Comparison of ENCODE assay signal across 25 cellular contexts in genomic region chr6:151178373-151178772, GRCh38.
DNase-seq lines count a peak whose midpoint lies in the region; ATAC-seq, FAIRE-seq and TF ChIP-seq lines count a peak whose summit lies in the region.
"Had no signal": no experiment of that assay in that cellular context is flagged by ENCODE, and none has a peak within 500 bp of the region (broad histone marks: within the 10 kb centered on the region; RNA-seq: fewer than 3 reads in every experiment).

No MANE protein-coding gene starts in this region.

- peaks cover 8% of the 10 kb centered on the region; the same call in 2 of the 3 replicates for H3K36me3 Mint-ChIP-seq in GM23338 (ENCODE audit: low read depth)
- H3K36me3 Mint-ChIP-seq: CD14-positive monocyte; CD8-positive, alpha-beta memory T cell had no signal

- H3K4me2 ChIP-seq in GM23338 (no peak overlapping the region), Karpas-422 (ENCODE audit: low read depth, low read length, poor library complexity, severe bottlenecking) (no peak overlapping the region), H1 (ENCODE audit: insufficient read depth in 1 of 2, low read depth in 2 of 2, low read length in 2 of 2) (no peak overlapping the region), HepG2 (ENCODE audit: low read depth, low read length) (no peak overlapping the region)
- H3K4me2 ChIP-seq: A549; BLaER1 treated with 17β-estradiol and CSF1 and Interleukin-3, amounts not matched to agents 10 nM and 100 nM had no signal

- no peak overlapping the region for H2BK120ac ChIP-seq in H1 (replicated peaks; ENCODE audit: low read depth, low read length)

- peaks cover 16% of the 10 kb centered on the region for H3K9me3 Mint-ChIP-seq in GM23338
- H3K9me3 Mint-ChIP-seq: CD4-positive, alpha-beta T cell had no signal

- H3K9me2 ChIP-seq in GM23338 (ENCODE audit: insufficient read depth), result no peaks in the 10 kb centered on the region
- H3K9me2 ChIP-seq in Karpas-422 (replicated peaks; ENCODE audit: insufficient read depth, low read length), result no peaks in the 10 kb centered on the region

- H2AFZ ChIP-seq in GM23338 (0 out of 2 replicates have a peak overlapping the region, but pooled peaks have one; percentile 18), Karpas-422 (ENCODE audit: low read length) (no peak overlapping the region), H1 (ENCODE audit: low read length) (peak overlapping the region; percentile 81; the same call in 1 of the 2 replicates), HepG2 (ENCODE audit: low read length) (no peak overlapping the region)
- H2AFZ ChIP-seq: GM23248 had no signal

- H3K23ac ChIP-seq in H1 (ENCODE audit: insufficient read length), result no peak overlapping the region

- peaks cover 3% of the 10 kb centered on the region for H3K27me3 Mint-ChIP-seq in GM23338 (ENCODE audit: insufficient read depth, low read depth, poor library complexity)

- H3K9ac ChIP-seq in Karpas-422 (ENCODE audit: low read length) (no peak overlapping the region), H1 (replicated peaks in 1 of 4; ENCODE audit: extremely low read depth in 1 of 4, low read depth in 3 of 4, low read length in 3 of 4) (no peak overlapping the region), HepG2 (ENCODE audit: insufficient read depth, low read depth, low read length) (no peak overlapping the region)
- H3K9ac ChIP-seq: BLaER1 treated with 17β-estradiol and CSF1 and Interleukin-3, amounts not matched to agents 10 nM and 100 nM; GM23248 had no signal

- WGBS in H1 (ENCODE audit: extremely low coverage in 1 of 2, insufficient coverage in 1 of 2, insufficient read length in 1 of 2, insufficient replicate concordance in 2 of 2, low coverage in 1 of 2, low lambda C conversion rate in 2 of 2, missing lambda C conversion rate in 1 of 2), 2 experiments, result 100% methylated on average over 3 of the region's 3 CpGs; no CpG with 5 or more reads in 1 of the 2 experiments
- 67% methylated on average over 3 of the region's 3 CpGs for WGBS in HepG2 (ENCODE audit: low lambda C conversion rate)

- no peak overlapping the region for H2BK12ac ChIP-seq in H1 (ENCODE audit: low read depth, low read length)

- TF ChIP-seq EP300 in H1 (IDR thresholded peaks at IDR 0.05; ENCODE audit: borderline replicate concordance in 1 of 2, low read depth in 2 of 2, low read length in 2 of 2) (no peak), HepG2 (IDR thresholded peaks at IDR 0.05; ENCODE audit: low read depth in 2 of 2, low read length in 2 of 2) (no peak), HepG2 (CRISPR knock-in tag; IDR thresholded peaks at IDR 0.05; ENCODE audit: borderline replicate concordance) (no peak)

- TF ChIP-seq POLR2A in H1 (IDR thresholded peaks at IDR 0.05; ENCODE audit: control extremely low read depth in 1 of 2, low read depth in 2 of 2, low read length in 2 of 2) (no peak), HepG2 (IDR thresholded peaks at IDR 0.05; ENCODE audit: insufficient read depth in 1 of 2, low read depth in 2 of 2, low read length in 2 of 2) (no peak)

- H3K27me3 ChIP-seq in GM23338 (ENCODE audit: insufficient read depth), result no peaks in the 10 kb centered on the region
- H3K27me3 ChIP-seq in Karpas-422 (ENCODE audit: low read length), result no peaks in the 10 kb centered on the region
- no peaks in the 10 kb centered on the region for H3K27me3 ChIP-seq in H1 (replicated peaks in 1 of 4; ENCODE audit: control insufficient read depth in 3 of 4, extremely low read depth in 1 of 4, insufficient read depth in 3 of 4, low read length in 3 of 4)
- peaks cover 0 to 3% of the 10 kb centered on the region in 2 experiments; a peak in 2 of 5 replicates for H3K27me3 ChIP-seq in HepG2 (ENCODE audit: control insufficient read depth in 1 of 2, insufficient read depth in 2 of 2, low read length in 2 of 2)
- H3K27me3 ChIP-seq: BE2C; BLaER1 treated with 17β-estradiol and CSF1 and Interleukin-3, amounts not matched to agents 10 nM and 100 nM had no signal

- H3K14ac ChIP-seq in H1 (ENCODE audit: insufficient read length), result no peak overlapping the region

- TF ChIP-seq RAD21 in H1 (IDR thresholded peaks at IDR 0.05 in 1 of 2, conservative IDR thresholded peaks at IDR 0.05 in 1 of 2; ENCODE audit: low read depth in 2 of 2, low read length in 2 of 2) (no peak), HepG2 (CRISPR knock-in tag; IDR thresholded peaks at IDR 0.05) (no peak)

- H3K79me1 ChIP-seq in H1 (ENCODE audit: low read depth, low read length), result no peaks in the 10 kb centered on the region

- ATAC-seq in GM23338 (no peak), HG03571 (IDR thresholded peaks at IDR 0.05; ENCODE audit: unreplicated experiment) (no peak), HepG2 (no peak)
- ATAC-seq: A549, GM12878 had no signal

- H3K4me1 ChIP-seq in GM23338 (ENCODE audit: insufficient read depth) (no peaks in the 10 kb centered on the region; the same call in 1 of the 2 replicates), Karpas-422 (ENCODE audit: low read length) (no peaks in the 10 kb centered on the region), H1 (replicated peaks in 1 of 4; ENCODE audit: control insufficient read depth in 3 of 4, insufficient read depth in 4 of 4, low read length in 3 of 4) (0 out of 7 replicates have a peak, but pooled peaks cover 0 to 5% (median 0%) of the 10 kb centered on the region in 4 experiments), HepG2 (ENCODE audit: insufficient read depth, low read length) (peaks cover 13% of the 10 kb centered on the region; the same call in 1 of the 2 replicates)
- H3K4me1 ChIP-seq: A549 had no signal

- CTCF ChIA-PET in H1 (lab: Charles Lee; ENCODE audit: partially characterized antibody) (interaction anchor here (0.9 kb wide), 1 partner anchor 26 kb away, joined by 3 read pairs; no protein-coding TSS in a partner anchor), HepG2 (lab: Yijun Ruan, JAX; ENCODE audit: low intra/inter-chr PET ratio, low total read pairs) (no interaction called here)

- no peak overlapping the region for H3K4ac ChIP-seq in H1 (replicated peaks; ENCODE audit: insufficient read length, low read depth, low read length)

- intact Hi-C loops in HepG2 (cut with micrococcal nuclease; ENCODE audit: unreplicated experiment), result no loop called here

- no peaks in the 10 kb centered on the region for H3F3A ChIP-seq in GM23338 (replicated peaks; ENCODE audit: low read depth)

- in situ Hi-C loops in HepG2 (cut with HindIII; ENCODE audit: extremely low pct_ligation_motif_present, low pct_unique_long_range_greater_than_20kb), result no loop called here

- H3K4me1 Mint-ChIP-seq in GM23338, result peaks cover 8% of the 10 kb centered on the region
- H3K4me1 Mint-ChIP-seq: CD14-positive monocyte; CD8-positive, alpha-beta memory T cell had no signal

- no peak overlapping the region for H2BK5ac ChIP-seq in H1 (ENCODE audit: low read depth, low read length)

- no peak overlapping the region for H3K56ac ChIP-seq in H1 (replicated peaks; ENCODE audit: insufficient read length, low read depth, low read length)

- FAIRE-seq in H1 (lab: Jason Lieb, UNC) (no peak), HepG2 (lab: Jason Lieb, UNC) (no peak)
- FAIRE-seq: A549, D721Med, GM12878, GM19239, H54 had no signal

- no TSS peak for BruUV-seq in HepG2 (replicated peaks; lab: Mats Ljungman, UMichigan)

- H4K20me1 ChIP-seq in GM23338 (replicated peaks; ENCODE audit: insufficient read depth) (no peaks in the 10 kb centered on the region), Karpas-422 (ENCODE audit: insufficient read depth, low read depth, low read length) (no peaks in the 10 kb centered on the region), H1 (replicated peaks in 1 of 2; ENCODE audit: control insufficient read depth in 1 of 2, insufficient read depth in 2 of 2, low read length in 2 of 2) (no peaks in the 10 kb centered on the region), HepG2 (ENCODE audit: insufficient read depth, low read length) (no peaks in the 10 kb centered on the region)
- H4K20me1 ChIP-seq: BLaER1 treated with 17β-estradiol and CSF1 and Interleukin-3, amounts not matched to agents 10 nM and 100 nM had no signal

- H3K27ac ChIP-seq in GM23338 (ENCODE audit: low read depth) (no peak overlapping the region), Karpas-422 (ENCODE audit: low read length) (no peak overlapping the region), H1 (ENCODE audit: low read depth, low read length) (no peak overlapping the region), HepG2 (ENCODE audit: extremely low read length, insufficient read depth, low read length) (no peak overlapping the region)
- H3K27ac ChIP-seq: A549; BLaER1 treated with 17β-estradiol and CSF1 and Interleukin-3, amounts not matched to agents 10 nM and 100 nM; GM23248 had no signal

- H2AK5ac ChIP-seq in H1 (ENCODE audit: low read depth, low read length), result no peak overlapping the region

- H4K8ac ChIP-seq in H1 (ENCODE audit: extremely low read depth, insufficient read depth, low read length), result no peak overlapping the region

- no peak overlapping the region for H4K91ac ChIP-seq in H1 (replicated peaks; ENCODE audit: insufficient read length, low read length)

- H4K5ac ChIP-seq in H1 (ENCODE audit: insufficient read length, low read depth, low read length), result no peak overlapping the region

- no peak overlapping the region for H3K18ac ChIP-seq in H1 (ENCODE audit: extremely low read depth, low read length)

- H2BK20ac ChIP-seq in H1 (ENCODE audit: low read length), result no peak overlapping the region

- H2BK15ac ChIP-seq in H1 (ENCODE audit: low read length), result no peak overlapping the region

- POLR2A ChIA-PET in H1 (lab: Charles Lee; ENCODE audit: partially characterized antibody), result no interaction called here
- POLR2A ChIA-PET in HepG2 (lab: Yijun Ruan, JAX), result no interaction called here

- DNase-seq in GM23338 (ENCODE audit: low spot score) (no peak), Karpas-422 (peak; percentile 12), H1 (ENCODE audit: low read depth in 1 of 2, low spot score in 2 of 2) (no peak), HepG2 (ENCODE audit: low spot score) (no peak)
- no peak for DNase-seq in activated CD8-positive, alpha-beta memory T cell treated with anti-CD3 and anti-CD28 coated beads, Interleukin-2, amount 50 U/mL, for 48 hours
- DNase-seq: 8988T; ACHN; AML-193; BE2C; CD4-positive, alpha-beta T cell; CD8-positive, alpha-beta memory T cell; DMS 273 treated with DMSO at 0.1 percent for 48 hours; DMS79; EL; GDM1; GM23248 had no signal

- no peak overlapping the region for H3K27ac Mint-ChIP-seq in GM23338
- H3K27ac Mint-ChIP-seq: CD4-positive, alpha-beta T cell had no signal

- H3K23me2 ChIP-seq in H1 (ENCODE audit: low read depth, low read length), result no peaks in the 10 kb centered on the region

- H3K79me2 ChIP-seq in GM23338 (replicated peaks; ENCODE audit: insufficient read depth), result no peaks in the 10 kb centered on the region
- no peaks in the 10 kb centered on the region for H3K79me2 ChIP-seq in Karpas-422 (ENCODE audit: low read length)
- H3K79me2 ChIP-seq in H1 (ENCODE audit: control insufficient read depth in 1 of 2, insufficient read depth in 2 of 2, low read length in 2 of 2), result no peaks in the 10 kb centered on the region
- no peaks in the 10 kb centered on the region for H3K79me2 ChIP-seq in HepG2 (ENCODE audit: insufficient read depth, low read length)

- H3K4me3 ChIP-seq in GM23338, result no peak overlapping the region
- H3K4me3 ChIP-seq in Karpas-422 (ENCODE audit: low read length), result no peak overlapping the region
- no peak overlapping the region for H3K4me3 ChIP-seq in H1 (ENCODE audit: extremely low read depth in 1 of 4, insufficient read depth in 2 of 4, low read depth in 3 of 4, low read length in 4 of 4)
- no peak overlapping the region for H3K4me3 ChIP-seq in HepG2 (replicated peaks in 1 of 3; ENCODE audit: insufficient read depth in 1 of 3, low read depth in 2 of 3, low read length in 3 of 3)
- H3K4me3 ChIP-seq: A549; BLaER1 treated with 17β-estradiol and CSF1 and Interleukin-3, amounts not matched to agents 10 nM and 100 nM; GM12878; GM23248; HAP-1 had no signal

- H3K4me3 Mint-ChIP-seq in GM23338, result no peak overlapping the region
- H3K4me3 Mint-ChIP-seq: CD14-positive monocyte; CD4-positive, alpha-beta T cell; CD8-positive, alpha-beta memory T cell had no signal

- H3K36me3 ChIP-seq in GM23338 (ENCODE audit: insufficient read depth) (no peaks in the 10 kb centered on the region), Karpas-422 (ENCODE audit: insufficient read depth, low read length) (no peaks in the 10 kb centered on the region), H1 (ENCODE audit: control insufficient read depth in 2 of 4, insufficient read depth in 4 of 4, low read length in 3 of 4) (no peaks in the 10 kb centered on the region), HepG2 (replicated peaks in 1 of 2; ENCODE audit: control insufficient read depth in 1 of 2, insufficient read depth in 2 of 2, low read length in 2 of 2) (no peaks in the 10 kb centered on the region)
- H3K36me3 ChIP-seq: BE2C; BLaER1 treated with 17β-estradiol and CSF1 and Interleukin-3, amounts not matched to agents 10 nM and 100 nM; HAP-1 had no signal

- TF ChIP-seq CTCF in GM23338 (conservative IDR thresholded peaks at IDR 0.05; ENCODE audit: low read depth in 2 of 2), result no peak
- TF ChIP-seq CTCF in H1 (IDR thresholded peaks at IDR 0.05; ENCODE audit: control extremely low read depth in 1 of 3, insufficient read depth in 1 of 3, low read depth in 1 of 3, low read length in 3 of 3), result no peak
- no peak for TF ChIP-seq CTCF in HepG2 (CRISPR knock-in tag; IDR thresholded peaks at IDR 0.05)

- H3K9me3 ChIP-seq in Karpas-422 (ENCODE audit: low read length), result no peaks in the 10 kb centered on the region
- H3K9me3 ChIP-seq in H1 (ENCODE audit: insufficient read depth in 2 of 2, low read depth in 1 of 2, low read length in 1 of 2), result peaks cover 0 to 7% of the 10 kb centered on the region in 2 experiments; a peak in 2 of 4 replicates
- H3K9me3 ChIP-seq in HepG2 (ENCODE audit: low read length), result no peaks in the 10 kb centered on the region
- H3K9me3 ChIP-seq: A549, BE2C had no signal

Comparison
In these comparisons a context has a peak if more than half of its experiments do, and no peak if none do; other contexts are left out.
1. H2AFZ ChIP-seq: peak in GM23338 (single experiment) and H1 (single experiment); none in Karpas-422 (single experiment) and HepG2 (single experiment).